ENCODE assay signal across 8 cellular contexts in the genomic region with DNA sequence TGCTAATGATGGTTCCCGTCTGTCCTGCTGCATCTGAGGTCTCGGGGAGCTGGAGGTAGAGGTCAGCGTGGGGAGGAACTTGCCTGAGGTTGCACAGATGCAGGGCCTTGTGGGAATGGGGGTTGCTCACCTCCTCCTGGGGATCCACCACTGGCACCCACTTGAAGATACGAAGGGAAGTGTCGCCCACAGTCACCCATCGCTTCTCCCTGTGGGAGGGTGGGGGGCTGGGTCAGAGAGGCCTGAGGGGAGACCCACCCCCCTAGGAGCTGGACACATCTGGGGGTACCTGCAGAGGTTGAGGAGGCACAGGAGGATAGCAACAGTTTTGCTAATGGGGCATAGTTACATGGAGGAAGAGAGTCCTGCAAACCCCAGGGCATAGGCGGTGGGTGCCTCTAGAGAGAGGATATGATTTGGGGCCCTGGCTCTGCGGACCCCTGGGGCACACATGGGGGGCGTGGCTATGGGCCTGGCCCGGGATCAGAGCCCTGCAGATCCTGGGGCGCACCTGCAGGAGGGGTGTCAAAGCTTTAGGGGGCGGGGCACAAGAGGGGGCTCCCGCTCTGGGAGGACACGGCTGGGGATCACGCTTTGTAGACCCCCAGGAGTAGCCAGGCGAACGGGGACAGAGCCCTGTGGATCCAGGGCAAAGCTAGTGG. TPM values are rescaled to one million over a fixed set of nuclear protein-coding genes. Genes with fewer than 3 reads are reported as not detected.
DNase-seq lines count a peak whose midpoint lies in the region; ATAC-seq and TF ChIP-seq lines count a peak whose summit lies in the region.

No MANE protein-coding gene starts in this region.

- H3K27me3 ChIP-seq in sigmoid colon, result no peaks in the 10 kb centered on the region

- CTCF ChIA-PET in WTC11 (lab: Charles Lee), result interaction anchor here (0.5 to 2.1 kb wide), 5 partner anchors 9 to 258 kb away, joined by 3 to 11 read pairs (median 5); no protein-coding TSS in a partner anchor

- peaks cover 23% of the 10 kb centered on the region for H3K27me3 Mint-ChIP-seq in WTC11 (ENCODE audit: low read depth)

- TF ChIP-seq CTCF in HFF-Myc (IDR thresholded peaks at IDR 0.05; ENCODE audit: low read depth, low read length, missing control alignments) (no peak), WTC11 (IDR thresholded peaks at IDR 0.05) (no peak), fibroblast of the aortic adventitia (IDR thresholded peaks at IDR 0.05; ENCODE audit: insufficient read depth, low read length) (no peak), sigmoid colon (IDR thresholded peaks at IDR 0.05) (no peak)

- H3K9me3 ChIP-seq in sigmoid colon, result no peaks in the 10 kb centered on the region

- no peak for ATAC-seq in WTC11

- H3K4me3 Mint-ChIP-seq in WTC11, result peak overlapping the region; percentile 75

- intact Hi-C loops in sigmoid colon (cut with DNase I), result loop anchor here (5.0 kb wide), 1 partner anchor 131 kb away; a partner anchor contains a TSS

- peak; percentile 21 for DNase-seq in GM03348 (ENCODE audit: low spot score)
- DNase-seq in HFF-Myc (ENCODE audit: extremely low read depth, low read depth), result no peak
- peak; percentile 48 for DNase-seq in WTC11 (ENCODE audit: low spot score)
- no peak for DNase-seq in fibroblast of the aortic adventitia (ENCODE audit: low read depth)
- DNase-seq in sigmoid colon, result no peak
- DNase-seq in dermis blood vessel endothelial cell, result no peak
- no peak for DNase-seq in NCI-H187 (lab: John Stamatoyannopoulos, UW)
- DNase-seq in stimulated activated CD4-positive, alpha-beta T cell treated with anti-CD3 and anti-CD28 coated beads, Interleukin-4, amount 100 ng/mL, for 24 hours, result no peak

- peaks cover 24% of the 10 kb centered on the region for H3K4me1 Mint-ChIP-seq in WTC11

- H3K27ac Mint-ChIP-seq in WTC11, result no peak overlapping the region

- WGBS in sigmoid colon, 2 donors, result 6% methylated on average over 17 of the region's 17 CpGs

- peak overlapping the region; percentile 73 for H3K4me3 ChIP-seq in HFF-Myc (replicated peaks; ENCODE audit: low read depth, low read length)
- peak overlapping the region; percentile 90 for H3K4me3 ChIP-seq in fibroblast of the aortic adventitia (ENCODE audit: low read depth, low read length)
- peak overlapping the region; percentile 74 to 94 (median 86) for H3K4me3 ChIP-seq in sigmoid colon

- H3K27ac ChIP-seq in sigmoid colon, result peak overlapping the region; percentile 95 to 99 (median 98)

- H3K36me3 Mint-ChIP-seq in WTC11, result peaks cover 3% of the 10 kb centered on the region; the same call in 1 of the 2 replicates

- POLR2A ChIA-PET in WTC11 (lab: Charles Lee), result interaction anchor here (0.5 to 1.5 kb wide), 3 partner anchors 9 to 118 kb away, joined by 3 read pairs; no protein-coding TSS in a partner anchor

- no peak for TF ChIP-seq POLR2A in sigmoid colon (IDR thresholded peaks at IDR 0.05)

- H3K36me3 ChIP-seq in sigmoid colon, result peaks cover 14 to 36% (median 20%) of the 10 kb centered on the region in 4 donors

- no peak for TF ChIP-seq EP300 in sigmoid colon (IDR thresholded peaks at IDR 0.05)

- H3K4me1 ChIP-seq in sigmoid colon, result peaks cover 0 to 48% (median 39%) of the 10 kb centered on the region in 4 donors

- no peaks in the 10 kb centered on the region for H3K9me3 Mint-ChIP-seq in WTC11

TF ChIP-seq in WTC11, 78 proteins besides CTCF, POLR2A, EP300 and RAD21 (continues in another document):
- TF ChIP-seq, protein P1, sequence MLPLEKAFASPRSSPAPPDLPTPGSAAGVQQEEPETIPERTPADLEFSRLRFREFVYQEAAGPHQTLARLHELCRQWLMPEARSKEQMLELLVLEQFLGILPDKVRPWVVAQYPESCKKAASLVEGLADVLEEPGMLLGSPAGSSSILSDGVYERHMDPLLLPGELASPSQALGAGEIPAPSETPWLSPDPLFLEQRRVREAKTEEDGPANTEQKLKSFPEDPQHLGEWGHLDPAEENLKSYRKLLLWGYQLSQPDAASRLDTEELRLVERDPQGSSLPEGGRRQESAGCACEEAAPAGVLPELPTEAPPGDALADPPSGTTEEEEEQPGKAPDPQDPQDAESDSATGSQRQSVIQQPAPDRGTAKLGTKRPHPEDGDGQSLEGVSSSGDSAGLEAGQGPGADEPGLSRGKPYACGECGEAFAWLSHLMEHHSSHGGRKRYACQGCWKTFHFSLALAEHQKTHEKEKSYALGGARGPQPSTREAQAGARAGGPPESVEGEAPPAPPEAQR (CRISPR knock-in tag; IDR thresholded peaks at IDR 0.05), result no peak
- TF ChIP-seq ZNF263 (CRISPR knock-in tag; IDR thresholded peaks at IDR 0.05; ENCODE audit: low read depth), result no peak
- TF ChIP-seq, protein P2, sequence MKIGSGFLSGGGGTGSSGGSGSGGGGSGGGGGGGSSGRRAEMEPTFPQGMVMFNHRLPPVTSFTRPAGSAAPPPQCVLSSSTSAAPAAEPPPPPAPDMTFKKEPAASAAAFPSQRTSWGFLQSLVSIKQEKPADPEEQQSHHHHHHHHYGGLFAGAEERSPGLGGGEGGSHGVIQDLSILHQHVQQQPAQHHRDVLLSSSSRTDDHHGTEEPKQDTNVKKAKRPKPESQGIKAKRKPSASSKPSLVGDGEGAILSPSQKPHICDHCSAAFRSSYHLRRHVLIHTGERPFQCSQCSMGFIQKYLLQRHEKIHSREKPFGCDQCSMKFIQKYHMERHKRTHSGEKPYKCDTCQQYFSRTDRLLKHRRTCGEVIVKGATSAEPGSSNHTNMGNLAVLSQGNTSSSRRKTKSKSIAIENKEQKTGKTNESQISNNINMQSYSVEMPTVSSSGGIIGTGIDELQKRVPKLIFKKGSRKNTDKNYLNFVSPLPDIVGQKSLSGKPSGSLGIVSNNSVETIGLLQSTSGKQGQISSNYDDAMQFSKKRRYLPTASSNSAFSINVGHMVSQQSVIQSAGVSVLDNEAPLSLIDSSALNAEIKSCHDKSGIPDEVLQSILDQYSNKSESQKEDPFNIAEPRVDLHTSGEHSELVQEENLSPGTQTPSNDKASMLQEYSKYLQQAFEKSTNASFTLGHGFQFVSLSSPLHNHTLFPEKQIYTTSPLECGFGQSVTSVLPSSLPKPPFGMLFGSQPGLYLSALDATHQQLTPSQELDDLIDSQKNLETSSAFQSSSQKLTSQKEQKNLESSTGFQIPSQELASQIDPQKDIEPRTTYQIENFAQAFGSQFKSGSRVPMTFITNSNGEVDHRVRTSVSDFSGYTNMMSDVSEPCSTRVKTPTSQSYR (CRISPR knock-in tag; IDR thresholded peaks at IDR 0.05), result no peak
- no peak for TF ChIP-seq SOX15 (CRISPR knock-in tag; IDR thresholded peaks at IDR 0.05)
- TF ChIP-seq, protein P3, sequence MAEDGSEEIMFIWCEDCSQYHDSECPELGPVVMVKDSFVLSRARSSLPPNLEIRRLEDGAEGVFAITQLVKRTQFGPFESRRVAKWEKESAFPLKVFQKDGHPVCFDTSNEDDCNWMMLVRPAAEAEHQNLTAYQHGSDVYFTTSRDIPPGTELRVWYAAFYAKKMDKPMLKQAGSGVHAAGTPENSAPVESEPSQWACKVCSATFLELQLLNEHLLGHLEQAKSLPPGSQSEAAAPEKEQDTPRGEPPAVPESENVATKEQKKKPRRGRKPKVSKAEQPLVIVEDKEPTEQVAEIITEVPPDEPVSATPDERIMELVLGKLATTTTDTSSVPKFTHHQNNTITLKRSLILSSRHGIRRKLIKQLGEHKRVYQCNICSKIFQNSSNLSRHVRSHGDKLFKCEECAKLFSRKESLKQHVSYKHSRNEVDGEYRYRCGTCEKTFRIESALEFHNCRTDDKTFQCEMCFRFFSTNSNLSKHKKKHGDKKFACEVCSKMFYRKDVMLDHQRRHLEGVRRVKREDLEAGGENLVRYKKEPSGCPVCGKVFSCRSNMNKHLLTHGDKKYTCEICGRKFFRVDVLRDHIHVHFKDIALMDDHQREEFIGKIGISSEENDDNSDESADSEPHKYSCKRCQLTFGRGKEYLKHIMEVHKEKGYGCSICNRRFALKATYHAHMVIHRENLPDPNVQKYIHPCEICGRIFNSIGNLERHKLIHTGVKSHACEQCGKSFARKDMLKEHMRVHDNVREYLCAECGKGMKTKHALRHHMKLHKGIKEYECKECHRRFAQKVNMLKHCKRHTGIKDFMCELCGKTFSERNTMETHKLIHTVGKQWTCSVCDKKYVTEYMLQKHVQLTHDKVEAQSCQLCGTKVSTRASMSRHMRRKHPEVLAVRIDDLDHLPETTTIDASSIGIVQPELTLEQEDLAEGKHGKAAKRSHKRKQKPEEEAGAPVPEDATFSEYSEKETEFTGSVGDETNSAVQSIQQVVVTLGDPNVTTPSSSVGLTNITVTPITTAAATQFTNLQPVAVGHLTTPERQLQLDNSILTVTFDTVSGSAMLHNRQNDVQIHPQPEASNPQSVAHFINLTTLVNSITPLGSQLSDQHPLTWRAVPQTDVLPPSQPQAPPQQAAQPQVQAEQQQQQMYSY (CRISPR knock-in tag; IDR thresholded peaks at IDR 0.05), result no peak
- no peak for TF ChIP-seq SMAD3 (CRISPR knock-in tag; IDR thresholded peaks at IDR 0.05; ENCODE audit: borderline replicate concordance)
- TF ChIP-seq NFE2L1 (CRISPR knock-in tag; IDR thresholded peaks at IDR 0.05), result no peak
- no peak for TF ChIP-seq TP53 (CRISPR knock-in tag; IDR thresholded peaks at IDR 0.05)

RNA-seq across cellular contexts. Expression of a gene that starts 0.7 kb away (rescaled TPM):
- total RNA-seq in WTC11 (2021) (18.3 to 20.3 TPM (median 18.7 TPM) in 3 replicates), fibroblast of the aortic adventitia (ENCODE audit: low replicate concordance) (22.3 and 45.5 TPM in 2 replicates), sigmoid colon (10 to 100 TPM; 45.7 to 63.1 (median 55.2) TPM), dermis blood vessel endothelial cell (40.0 and 58.0 TPM in 2 replicates)
- 10 to 100 TPM; 27.9 to 42.0 (median 30.7) TPM for polyA plus RNA-seq in sigmoid colon

RNA-seq across cellular contexts. Expression of a gene that starts 3.2 kb away (rescaled TPM):
- 1.4 to 1.9 TPM (median 1.6 TPM) in 3 replicates for total RNA-seq in WTC11 (2021)
- 2.5 and 3.2 TPM in 2 replicates for total RNA-seq in fibroblast of the aortic adventitia (ENCODE audit: low replicate concordance)
- 1 to 10 TPM; 2.3 to 6.9 (median 4.9) TPM for total RNA-seq in sigmoid colon
- 1 to 10 TPM in 2 of 3 donors, under 1 TPM in 1; 0.46 to 3.6 (median 1.5) TPM for polyA plus RNA-seq in sigmoid colon
- total RNA-seq in dermis blood vessel endothelial cell, result 0.17 and 0.70 TPM in 2 replicates

RNA-seq across cellular contexts. Expression of a gene that starts 30.2 kb away (rescaled TPM):
- total RNA-seq in WTC11 (2021) (79.0 to 84.9 TPM (median 84.3 TPM) in 3 replicates), fibroblast of the aortic adventitia (ENCODE audit: low replicate concordance) (9.8 and 16.6 TPM in 2 replicates), sigmoid colon (10 to 100 TPM in 3 of 4 donors, 1 to 10 TPM in 1; 7.9 to 18.3 (median 13.0) TPM), dermis blood vessel endothelial cell (21.8 and 26.7 TPM in 2 replicates)
- 10 to 100 TPM in 1 of 3 donors, 1 to 10 TPM in 2; 3.0 to 32.7 (median 8.3) TPM for polyA plus RNA-seq in sigmoid colon

RNA-seq across cellular contexts. Expression of a gene that starts 55.7 kb away (rescaled TPM):
- total RNA-seq in WTC11 (2021), result 10.8 to 13.5 TPM (median 13.2 TPM) in 3 replicates
- total RNA-seq in fibroblast of the aortic adventitia (ENCODE audit: low replicate concordance), result 33.0 and 35.6 TPM in 2 replicates
- total RNA-seq in sigmoid colon, result 10 to 100 TPM; 33.3 to 43.3 (median 40.5) TPM
- polyA plus RNA-seq in sigmoid colon, result 10 to 100 TPM in 2 of 3 donors, 1 to 10 TPM in 1; 8.6 to 16.1 (median 15.6) TPM
- total RNA-seq in dermis blood vessel endothelial cell, result 40.2 and 42.4 TPM in 2 replicates

Comparison
In these comparisons a context has a peak if more than half of its experiments do, and no peak if none do; other contexts are left out.
1. DNase-seq: peak in GM03348 (single experiment) and WTC11 (single experiment); none in HFF-Myc (single experiment), fibroblast of the aortic adventitia (single experiment), sigmoid colon (single experiment), dermis blood vessel endothelial cell (single experiment), NCI-H187 (0 of 2) and stimulated activated CD4-positive, alpha-beta T cell treated with anti-CD3 and anti-CD28 coated beads, Interleukin-4, amount 100 ng/mL, for 24 hours (single experiment).
2. Peak in every context shown above with its lines, with median percentiles within 50 percentile points of each other: H3K4me3 ChIP-seq.